Comparison of ENCODE assay signal across 6 cellular contexts in genomic region chr5:172783319-172783718, GRCh38. TPM values are rescaled to one million over a fixed set of nuclear protein-coding genes. Genes with fewer than 3 reads are reported as not detected.
DNase-seq lines count a peak whose midpoint lies in the region; ATAC-seq, FAIRE-seq and TF ChIP-seq lines count a peak whose summit lies in the region.
"Not testable (repeated sequence)": the region's sequence is repeated elsewhere in the genome, so short reads cannot be mapped to it uniquely, and the experiment has no call there.

No MANE protein-coding gene starts in this region.

- H3F3A ChIP-seq in PC-9 (ENCODE audit: insufficient read depth, low read depth) = peaks cover 28% of the 10 kb centered on the region

- H3K27me3 ChIP-seq in PC-9 (ENCODE audit: insufficient read depth, low read depth); SJSA1 (replicated peaks); K562 (ENCODE audit: control insufficient read depth in 2 of 2, insufficient read depth in 2 of 2, low read length in 2 of 2); esophagus squamous epithelium; lower lobe of right lung (ENCODE audit: low read depth): not testable (repeated sequence)

- peak overlapping the region; percentile 41 for H3K4me2 ChIP-seq in A549
- H3K4me2 ChIP-seq in PC-9 = peak overlapping the region; percentile 21; the same call in 1 of the 2 replicates
- H3K4me2 ChIP-seq in K562 (ENCODE audit: insufficient read depth, low read length) = not testable (repeated sequence)

- H3K4me1 ChIP-seq in A549 = peaks cover 56% of the 10 kb centered on the region
- peaks cover 36% of the 10 kb centered on the region for H3K4me1 ChIP-seq in PC-9 (replicated peaks; ENCODE audit: insufficient read depth)
- H3K4me1 ChIP-seq in SJSA1 (replicated peaks) = peaks cover 62% of the 10 kb centered on the region
- H3K4me1 ChIP-seq in K562 (replicated peaks in 1 of 2; ENCODE audit: control insufficient read depth in 2 of 2, insufficient read depth in 2 of 2, low read length in 2 of 2) = peaks cover 10 to 32% of the 10 kb centered on the region in 2 experiments
- H3K4me1 ChIP-seq in esophagus squamous epithelium = peaks cover 7 to 25% (median 11%) of the 10 kb centered on the region in 3 donors
- H3K4me1 ChIP-seq in lower lobe of right lung = not testable (repeated sequence)

- not testable (repeated sequence) for BruUV-seq in PC-9 (replicated peaks; lab: Mats Ljungman, UMichigan); K562 (replicated peaks; lab: Mats Ljungman, UMichigan)

- TF ChIP-seq POLR2A in A549 (IDR thresholded peaks at IDR 0.05; ENCODE audit: low read length); K562 (conservative IDR thresholded peaks at IDR 0.05); esophagus squamous epithelium (IDR thresholded peaks at IDR 0.05): not testable (repeated sequence)

- H3K36me3 ChIP-seq in PC-9 (ENCODE audit: low read depth); SJSA1; K562 (ENCODE audit: control insufficient read depth, insufficient read depth, low read length); esophagus squamous epithelium; lower lobe of right lung: not testable (repeated sequence)

- H3K9me3 ChIP-seq in A549; PC-9 (ENCODE audit: insufficient read depth, low read depth); SJSA1 (replicated peaks); K562 (replicated peaks; ENCODE audit: control insufficient read depth, insufficient read depth, low read depth, low read length); esophagus squamous epithelium; lower lobe of right lung: not testable (repeated sequence)

- ATAC-seq in A549, K562, lower lobe of right lung: not testable (repeated sequence)

- DNase-seq in A549 (ENCODE audit: low read depth in 1 of 2, low spot score in 1 of 2); PC-9; SJSA1 (ENCODE audit: low read depth in 1 of 2, low spot score in 2 of 2); K562 (ENCODE audit: extremely low read depth in 1 of 4, low spot score in 3 of 4); esophagus squamous epithelium (lab: John Stamatoyannopoulos, UW): not testable (repeated sequence)
- DNase-seq in lower lobe of right lung = peak; percentile 14

- FAIRE-seq in A549 (lab: Jason Lieb, UNC); K562 (lab: Jason Lieb, UNC): not testable (repeated sequence)

- POLR2A ChIA-PET in A549 (lab: Yijun Ruan, JAX); PC-9 (lab: Charles Lee; ENCODE audit: unreplicated experiment): not testable (repeated sequence)
- POLR2A ChIA-PET in K562 (lab: Yijun Ruan, JAX) = interaction anchor here (6.9 kb wide), 1 partner anchor 12 kb away, joined by 51 read pairs; the partner anchor contains the start of gene DUSP1

- not testable (repeated sequence) for TF ChIP-seq RAD21 in A549 (conservative IDR thresholded peaks at IDR 0.05 in 1 of 2, IDR thresholded peaks at IDR 0.05 in 1 of 2); K562 (CRISPR knock-in tag; conservative IDR thresholded peaks at IDR 0.05 in 1 of 2, IDR thresholded peaks at IDR 0.05 in 1 of 2)

- H3K9me2 ChIP-seq in PC-9 (ENCODE audit: insufficient read depth) = not testable (repeated sequence)

- H3K9ac ChIP-seq in K562 (ENCODE audit: insufficient read depth in 1 of 2, low read depth in 2 of 2, low read length in 2 of 2) = not testable (repeated sequence)

- CTCF ChIA-PET in A549 (lab: Yijun Ruan, JAX) = interaction anchor here (1.0 to 2.0 kb wide), 3 partner anchors 11 to 14 kb away, joined by 4 to 10 read pairs (median 4); partner anchors contain the start of gene DUSP1
- CTCF ChIA-PET in PC-9 (lab: Charles Lee); K562 (lab: Yijun Ruan, JAX; ENCODE audit: low intra/inter-chr PET ratio): not testable (repeated sequence)

- intact Hi-C loops in PC-9 (cut with micrococcal nuclease; ENCODE audit: unreplicated experiment); K562 (cut with micrococcal nuclease); esophagus squamous epithelium (cut with DNase I); lower lobe of right lung (cut with DNase I): not testable (repeated sequence)

- H2AFZ ChIP-seq in PC-9; K562 (ENCODE audit: low read depth, low read length): not testable (repeated sequence)

- not testable (repeated sequence) for TF ChIP-seq EP300 in A549 (IDR thresholded peaks at IDR 0.05); K562 (IDR thresholded peaks at IDR 0.05; ENCODE audit: low read length)

- not testable (repeated sequence) for H4K20me1 ChIP-seq in PC-9 (ENCODE audit: insufficient read depth); K562 (replicated peaks; ENCODE audit: control insufficient read depth, insufficient read depth, low read length)

- TF ChIP-seq CTCF in A549 (IDR thresholded peaks at IDR 0.05); PC-9 (conservative IDR thresholded peaks at IDR 0.05); K562 (IDR thresholded peaks at IDR 0.05 in 2 of 3, conservative IDR thresholded peaks at IDR 0.05 in 1 of 3; ENCODE audit: insufficient read depth in 2 of 3, low read depth in 1 of 3, low read length in 3 of 3); esophagus squamous epithelium (IDR thresholded peaks at IDR 0.05); lower lobe of right lung (IDR thresholded peaks at IDR 0.05): not testable (repeated sequence)

- WGBS in A549 (ENCODE audit: missing lambda C conversion rate) = 87% methylated on average over 5 of the region's 5 CpGs
- WGBS in K562 (ENCODE audit: insufficient coverage, low coverage, missing lambda C conversion rate) = 82% methylated on average over 5 of the region's 5 CpGs
- 90 to 95% methylated on average over 5 of the region's 5 CpGs for WGBS in esophagus squamous epithelium, 2 donors

- H3K27ac ChIP-seq in A549 (peak overlapping the region; percentile 97 to 100), PC-9 (peak overlapping the region; percentile 90), SJSA1 (peak overlapping the region; percentile 1; the same call in 1 of the 2 replicates), esophagus squamous epithelium (peak overlapping the region in 3 of 4 donors; percentile 54 to 74 (median 71))
- H3K27ac ChIP-seq in K562 (ENCODE audit: extremely low read depth, low read depth, low read length); lower lobe of right lung: not testable (repeated sequence)

- in situ Hi-C loops in K562 (cut with MboI) = not testable (repeated sequence)

- H3K79me2 ChIP-seq in PC-9 (ENCODE audit: low read depth); K562 (ENCODE audit: control insufficient read depth, insufficient read depth, low read length): not testable (repeated sequence)

- H3K4me3 ChIP-seq in A549, PC-9, SJSA1, K562, esophagus squamous epithelium, lower lobe of right lung: not testable (repeated sequence)

- not testable (repeated sequence) for H3K9me1 ChIP-seq in K562 (ENCODE audit: control insufficient read depth, insufficient read depth, low read length)

RNA-seq across cellular contexts. Expression of gene DUSP1, which starts 12.3 kb away (rescaled TPM):
- 525 and 594 TPM in 2 replicates for polyA plus RNA-seq in A549 (2011; rRNA removed)
- 540 and 757 TPM in 2 replicates for polyA plus RNA-seq in A549 (2012; cell fraction: cytosol; rRNA removed)
- polyA plus RNA-seq in A549 (2012; cell fraction: nucleus; rRNA removed) = 1,192 and 1,375 TPM in 2 replicates
- polyA plus RNA-seq in A549 (2017; fragmentation: RNase III; extraction: RNeasy Plus Mini Kit Qiagen cat#74134 plus additional on column Dnase treatment) = 191 to 207 TPM (median 203 TPM) in 3 replicates
- polyA minus RNA-seq in A549 (2011; rRNA and poly(A)+ RNA removed) = 620 and 630 TPM in 2 replicates
- 10.3 and 18.4 TPM in 2 replicates for total RNA-seq in PC-9 (2021)
- 322 and 475 TPM in 2 replicates for total RNA-seq in SJSA1 (2014; rRNA removed; shearing (Covaris generic))
- 11.5 and 24.3 TPM in 2 replicates for total RNA-seq in K562 (2011; cell fraction: chromatin; rRNA removed; ENCODE audit: low replicate concordance)
- 32.5 and 33.0 TPM in 2 replicates for total RNA-seq in K562 (2011; cell fraction: nucleolus; rRNA removed)
- 17.9 and 22.4 TPM in 2 replicates for total RNA-seq in K562 (2011; cell fraction: nucleoplasm; rRNA removed)
- total RNA-seq in K562 (2014; rRNA removed) = 12.8 and 18.9 TPM in 2 replicates
- total RNA-seq in K562 (2014; rRNA removed; fragmentation: Illumina TruSeq; extraction: Trizol) = 5.0 and 7.3 TPM in 2 replicates
- 4.4 and 4.8 TPM in 2 replicates for total RNA-seq in K562 (2015; rRNA removed; fragmentation: Illumina TruSeq; extraction: Trizol)
- 14.2 and 17.1 TPM in 2 replicates for total RNA-seq in K562 (2021)
- polyA plus RNA-seq in K562 (2011; rRNA removed) = 12.6 and 13.3 TPM in 2 replicates
- polyA plus RNA-seq in K562 (2011; cell fraction: cytosol; rRNA removed) = 16.2 and 25.8 TPM in 2 replicates
- 26.5 and 30.4 TPM in 2 replicates for polyA plus RNA-seq in K562 (2011; cell fraction: nucleus; rRNA removed)
- polyA plus RNA-seq in K562 (2012) = 8.3 and 11.4 TPM in 2 replicates
- polyA plus RNA-seq in K562 (2014; fragmentation: Illumina TruSeq; extraction: Trizol) = 8.0 and 8.5 TPM in 2 replicates
- polyA plus RNA-seq in K562 (2014; fragmentation: Nextera tagmentation; extraction: Ambion mirVana) = 1 to 10 TPM; 2.1 to 3.0 TPM
- polyA plus RNA-seq in K562 (2014; rRNA removed) = 10.1 and 14.1 TPM in 2 replicates
- polyA minus RNA-seq in K562 (2011; rRNA and poly(A)+ RNA removed) = 13.6 and 20.8 TPM in 2 replicates
- 13.5 and 14.0 TPM in 2 replicates for polyA minus RNA-seq in K562 (2011; cell fraction: cytosol; rRNA and poly(A)+ RNA removed)
- polyA minus RNA-seq in K562 (2011; cell fraction: nucleus; rRNA and poly(A)+ RNA removed) = 23.3 and 31.2 TPM in 2 replicates
- total RNA-seq in esophagus squamous epithelium = 100 to 1,000 TPM; 222 to 415 (median 252) TPM
- 367 TPM for total RNA-seq in lower lobe of right lung

RNA-seq across cellular contexts. Expression of gene ERGIC1, which starts 50.7 kb away (rescaled TPM):
- polyA plus RNA-seq in A549 (2011; rRNA removed) (176 and 208 TPM in 2 replicates), A549 (2017; fragmentation: RNase III; extraction: RNeasy Plus Mini Kit Qiagen cat#74134 plus additional on column Dnase treatment) (289 to 322 TPM (median 304 TPM) in 3 replicates), K562 (2011; rRNA removed) (36.4 and 39.2 TPM in 2 replicates), K562 (2014; fragmentation: Illumina TruSeq; extraction: Trizol) (58.0 and 68.4 TPM in 2 replicates), K562 (2014; fragmentation: Nextera tagmentation; extraction: Ambion mirVana) (10 to 100 TPM in 1 of 2 experiments, 1 to 10 TPM in 1; 5.5 to 11.7 TPM), K562 (2014; rRNA removed) (32.9 and 45.5 TPM in 2 replicates)
- 184 and 254 TPM in 2 replicates for polyA plus RNA-seq in A549 (2012; cell fraction: cytosol; rRNA removed)
- 131 and 150 TPM in 2 replicates for polyA plus RNA-seq in A549 (2012; cell fraction: nucleus; rRNA removed)
- 418 and 510 TPM in 2 replicates for polyA minus RNA-seq in A549 (2011; rRNA and poly(A)+ RNA removed)
- total RNA-seq in PC-9 (2021) (106 and 159 TPM in 2 replicates), K562 (2014; rRNA removed) (20.9 and 38.1 TPM in 2 replicates), K562 (2014; rRNA removed; fragmentation: Illumina TruSeq; extraction: Trizol) (33.5 and 38.8 TPM in 2 replicates), K562 (2015; rRNA removed; fragmentation: Illumina TruSeq; extraction: Trizol) (41.9 and 42.5 TPM in 2 replicates), K562 (2021) (48.0 and 51.3 TPM in 2 replicates), esophagus squamous epithelium (10 to 100 TPM; 50.9 to 83.0 (median 65.5) TPM), lower lobe of right lung (177 TPM)
- total RNA-seq in SJSA1 (2014; rRNA removed; shearing (Covaris generic)) = 115 and 202 TPM in 2 replicates
- total RNA-seq in K562 (2011; cell fraction: chromatin; rRNA removed; ENCODE audit: low replicate concordance) = 94.3 and 160 TPM in 2 replicates
- 81.7 and 85.4 TPM in 2 replicates for total RNA-seq in K562 (2011; cell fraction: nucleolus; rRNA removed)
- total RNA-seq in K562 (2011; cell fraction: nucleoplasm; rRNA removed) = 98.5 and 147 TPM in 2 replicates
- 59.9 and 75.2 TPM in 2 replicates for polyA plus RNA-seq in K562 (2011; cell fraction: cytosol; rRNA removed)
- 37.4 and 51.3 TPM in 2 replicates for polyA plus RNA-seq in K562 (2011; cell fraction: nucleus; rRNA removed)
- 49.8 and 50.4 TPM in 2 replicates for polyA plus RNA-seq in K562 (2012)
- 42.0 and 52.9 TPM in 2 replicates for polyA minus RNA-seq in K562 (2011; rRNA and poly(A)+ RNA removed)
- 26.8 and 27.7 TPM in 2 replicates for polyA minus RNA-seq in K562 (2011; cell fraction: cytosol; rRNA and poly(A)+ RNA removed)
- polyA minus RNA-seq in K562 (2011; cell fraction: nucleus; rRNA and poly(A)+ RNA removed) = 19.5 and 22.5 TPM in 2 replicates
